In genomic region chr11:69800278-69800677, GRCh38 we compare ENCODE assay signal across 8 cellular contexts. TPM values are rescaled to one million over a fixed set of nuclear protein-coding genes. Genes with fewer than 3 reads are reported as not detected.
"Had no signal": no experiment of that assay in that cellular context is flagged by ENCODE, and none has a peak within 500 bp of the region (broad histone marks: within the 10 kb centered on the region; RNA-seq: fewer than 3 reads in every experiment).

No MANE protein-coding gene starts in this region.

- H3K4me3 Mint-ChIP-seq: GM23338, IgD-negative memory B cell had no signal

- H3K9me3 ChIP-seq: HAP-1 had no signal

- H2AFZ ChIP-seq: GM23338 had no signal

- H3K4me1 Mint-ChIP-seq: GM23338, IgD-negative memory B cell had no signal

- H3K36me3 ChIP-seq: HAP-1 had no signal

- H3K4me1 ChIP-seq: HAP-1 had no signal

- FAIRE-seq: HTR-8/SVneo had no signal

- H3K4me2 ChIP-seq: GM23338 had no signal

- H3K36me3 Mint-ChIP-seq: IgD-negative memory B cell had no signal

- DNase-seq: KG1 had no signal

- H3K27me3 Mint-ChIP-seq: IgD-negative memory B cell had no signal

- H3K27ac Mint-ChIP-seq: GM23338, IgD-negative memory B cell had no signal

- H3K4me3 ChIP-seq: GM23338, HAP-1 had no signal

RNA-seq across cellular contexts. Expression of gene FGF3, which starts 18.9 kb away (rescaled TPM):
- total RNA-seq: H4, H7 had no signal
- polyA plus RNA-seq: GM23338, IgD-negative memory B cell had no signal

RNA-seq across cellular contexts. Expression of gene FGF4, which starts 25.1 kb away (rescaled TPM):
- total RNA-seq: HT-29 had no signal
- polyA plus RNA-seq: IgD-negative memory B cell had no signal
